ENCODE assay signal across 23 cellular contexts in the genomic region with DNA sequence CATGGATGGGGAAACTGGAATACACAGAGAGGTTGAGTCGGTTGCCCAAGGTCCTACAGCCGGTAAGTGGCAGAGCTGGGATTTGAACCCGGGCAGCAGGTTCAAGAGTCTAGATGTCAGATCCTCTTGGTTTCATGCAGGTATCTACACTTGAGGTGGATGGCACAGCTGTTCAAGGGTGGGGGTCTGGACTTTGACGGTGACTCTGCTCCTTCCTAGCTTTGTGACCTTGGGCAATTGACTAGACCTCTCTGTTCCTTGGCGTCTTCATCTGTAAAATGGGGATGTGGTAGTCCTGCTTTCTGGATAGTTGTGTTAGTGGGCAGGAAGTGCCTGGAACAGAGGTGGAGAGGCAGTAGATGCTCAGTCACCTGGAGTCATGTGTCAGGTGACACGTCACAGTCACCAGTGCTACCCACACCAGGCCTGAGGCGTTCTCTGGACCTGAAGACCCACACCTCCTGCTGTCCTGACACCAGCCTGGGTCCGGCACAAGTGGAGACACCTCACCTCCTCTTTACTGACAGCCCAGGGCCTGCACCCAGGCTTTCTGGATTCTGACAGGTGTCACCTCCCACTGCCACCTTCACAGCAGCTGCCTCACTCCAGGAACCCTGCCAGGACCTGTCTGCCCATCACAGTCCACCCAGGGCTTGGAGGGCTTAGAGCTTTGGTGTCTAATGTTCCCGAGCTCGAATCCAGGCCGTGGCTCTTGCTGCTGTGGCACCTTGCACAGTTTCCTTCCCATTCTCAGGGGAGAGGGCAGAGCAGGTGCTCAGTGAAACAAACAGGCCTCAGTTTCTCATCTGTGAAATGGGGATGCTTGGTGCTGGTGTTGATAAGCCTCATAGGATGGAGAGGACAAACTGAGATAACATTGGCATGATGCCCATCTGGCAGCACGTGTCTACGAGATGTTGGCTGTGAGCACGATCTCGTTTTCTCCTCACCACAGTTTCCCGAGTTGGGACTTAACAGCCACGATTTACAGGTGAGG.
DNase-seq lines count a peak whose midpoint lies in the region; ATAC-seq, FAIRE-seq and TF ChIP-seq lines count a peak whose summit lies in the region.
"Had no signal": no experiment of that assay in that cellular context is flagged by ENCODE, and none has a peak within 500 bp of the region (broad histone marks: within the 10 kb centered on the region; RNA-seq: fewer than 3 reads in every experiment).

No MANE protein-coding gene starts in this region.

- ATAC-seq in stimulated activated naive CD8-positive, alpha-beta T cell treated with anti-CD3 and anti-CD28 coated beads, Interleukin-15, amount 100 ng/mL, for 72 hours, result no peak
- ATAC-seq in K562, result no peak

- no TSS peak for BruUV-seq in K562 (replicated peaks; lab: Mats Ljungman, UMichigan)

- FAIRE-seq in K562 (lab: Jason Lieb, UNC), result no peak
- FAIRE-seq: GM18507, H54 had no signal

- TF ChIP-seq CTCF in HEK293 (tag by site-specific recombination; IDR thresholded peaks at IDR 0.05) (no peak), K562 (IDR thresholded peaks at IDR 0.05 in 2 of 3, conservative IDR thresholded peaks at IDR 0.05 in 1 of 3; ENCODE audit: insufficient read depth in 2 of 3, low read depth in 1 of 3, low read length in 3 of 3) (no peak)

- H3K4me1 Mint-ChIP-seq in stimulated activated naive CD8-positive, alpha-beta T cell treated with anti-CD3 and anti-CD28 coated beads, Interleukin-15, Interleukin-2, amounts not matched to agents 100 ng/mL and 50 ng/mL, for 24 hours (ENCODE audit: low read depth), result peaks cover 65% of the 10 kb centered on the region
- peaks cover 84% of the 10 kb centered on the region for H3K4me1 Mint-ChIP-seq in stimulated activated naive CD8-positive, alpha-beta T cell treated with anti-CD3 and anti-CD28 coated beads, Interleukin-15, amount 100 ng/mL, for 72 hours

- no peak overlapping the region for H3K9ac ChIP-seq in K562 (ENCODE audit: insufficient read depth in 1 of 2, low read depth in 2 of 2, low read length in 2 of 2)

- H3K27ac ChIP-seq in HEK293 (ENCODE audit: extremely low read depth, low read depth, low read length) (no peak overlapping the region), K562 (ENCODE audit: extremely low read depth, low read depth, low read length) (no peak overlapping the region)
- H3K27ac ChIP-seq: RWPE1, SK-N-MC had no signal

- POLR2A ChIA-PET in HEK293 (lab: Yijun Ruan, JAX) (no interaction called here), K562 (lab: Yijun Ruan, JAX) (interaction anchor here (0.6 kb wide), 2 partner anchors 474 to 822 kb away, joined by 3 read pairs; no protein-coding TSS in a partner anchor)

- H3K27me3 Mint-ChIP-seq in stimulated activated naive CD8-positive, alpha-beta T cell treated with anti-CD3 and anti-CD28 coated beads, Interleukin-15, Interleukin-2, amounts not matched to agents 100 ng/mL and 50 ng/mL, for 24 hours, result no peaks in the 10 kb centered on the region
- no peaks in the 10 kb centered on the region for H3K27me3 Mint-ChIP-seq in stimulated activated naive CD8-positive, alpha-beta T cell treated with anti-CD3 and anti-CD28 coated beads, Interleukin-15, amount 100 ng/mL, for 72 hours
- H3K27me3 Mint-ChIP-seq: CD4-positive, CD25-positive, alpha-beta regulatory T cell had no signal

- no peak overlapping the region for H2AFZ ChIP-seq in K562 (ENCODE audit: low read depth, low read length)

- peak overlapping the region; percentile 26 for H3K27ac Mint-ChIP-seq in stimulated activated naive CD8-positive, alpha-beta T cell treated with anti-CD3 and anti-CD28 coated beads, Interleukin-15, Interleukin-2, amounts not matched to agents 100 ng/mL and 50 ng/mL, for 24 hours
- H3K27ac Mint-ChIP-seq in stimulated activated naive CD8-positive, alpha-beta T cell treated with anti-CD3 and anti-CD28 coated beads, Interleukin-15, amount 100 ng/mL, for 72 hours, result no peak overlapping the region

- no peaks in the 10 kb centered on the region for H3K36me3 ChIP-seq in HEK293 (ENCODE audit: control insufficient read depth in 2 of 2, insufficient read depth in 1 of 2, low read length in 2 of 2)
- H3K36me3 ChIP-seq in K562 (ENCODE audit: control insufficient read depth, insufficient read depth, low read length), result no peaks in the 10 kb centered on the region

- peaks cover 9% of the 10 kb centered on the region for H4K20me1 ChIP-seq in K562 (replicated peaks; ENCODE audit: control insufficient read depth, insufficient read depth, low read length)

- H3K36me3 Mint-ChIP-seq in stimulated activated naive CD8-positive, alpha-beta T cell treated with anti-CD3 and anti-CD28 coated beads, Interleukin-15, Interleukin-2, amounts not matched to agents 100 ng/mL and 50 ng/mL, for 24 hours (ENCODE audit: low read depth), result no peaks in the 10 kb centered on the region
- H3K36me3 Mint-ChIP-seq: CD4-positive, CD25-positive, alpha-beta regulatory T cell had no signal

- no peak for TF ChIP-seq RAD21 in K562 (CRISPR knock-in tag; conservative IDR thresholded peaks at IDR 0.05 in 1 of 2, IDR thresholded peaks at IDR 0.05 in 1 of 2)

- WGBS in K562 (ENCODE audit: insufficient coverage, low coverage, missing lambda C conversion rate), result 2% methylated on average over 17 of the region's 17 CpGs

- H3K9me3 ChIP-seq in HEK293 (ENCODE audit: control insufficient read depth, insufficient read depth, low read depth, low read length), result no peaks in the 10 kb centered on the region
- H3K9me3 ChIP-seq in K562 (replicated peaks; ENCODE audit: control insufficient read depth, insufficient read depth, low read depth, low read length), result no peaks in the 10 kb centered on the region

- TF ChIP-seq POLR2A in K562 (conservative IDR thresholded peaks at IDR 0.05), result no peak

- TF ChIP-seq EP300 in K562 (IDR thresholded peaks at IDR 0.05; ENCODE audit: low read length), result no peak

- H3K9me3 Mint-ChIP-seq in stimulated activated naive CD8-positive, alpha-beta T cell treated with anti-CD3 and anti-CD28 coated beads, Interleukin-15, Interleukin-2, amounts not matched to agents 100 ng/mL and 50 ng/mL, for 24 hours, result no peaks in the 10 kb centered on the region
- peaks cover 0 to 9% of the 10 kb centered on the region in 2 donors for H3K9me3 Mint-ChIP-seq in stimulated activated naive CD8-positive, alpha-beta T cell treated with anti-CD3 and anti-CD28 coated beads, Interleukin-15, amount 100 ng/mL, for 72 hours
- H3K9me3 Mint-ChIP-seq: CD4-positive, CD25-positive, alpha-beta regulatory T cell had no signal

- no peak for DNase-seq in stimulated activated naive CD8-positive, alpha-beta T cell treated with anti-CD3 and anti-CD28 coated beads, Interleukin-15, amount 100 ng/mL, for 72 hours
- DNase-seq in K562 (ENCODE audit: extremely low read depth in 1 of 4, low spot score in 3 of 4), result no peak
- no peak for DNase-seq in SKM-1 treated with dmso at 0.1 percent for 144 hours (lab: John Stamatoyannopoulos, UW; ENCODE audit: unreplicated experiment)
- no peak for DNase-seq in DMS 273 (lab: John Stamatoyannopoulos, UW; ENCODE audit: unreplicated experiment)
- DNase-seq in SK-N-DZ (ENCODE audit: low spot score), result no peak
- DNase-seq: CD4-positive, CD25-positive, alpha-beta regulatory T cell; KBM-7; MV-4-11; NCI-H1105; NCI-H1436 treated with DMSO at 0.1 percent for 48 hours; NCI-H187 treated with DMSO at 0.1 percent for 48 hours; NCI-H2107; NCI-H446 treated with DMSO at 0.1 percent for 48 hours; NCI-H526; NCI-H82; SHP77 treated with DMSO at 0.1 percent for 48 hours; SW 1271 had no signal

- H3K79me2 ChIP-seq in K562 (ENCODE audit: control insufficient read depth, insufficient read depth, low read length), result no peaks in the 10 kb centered on the region

- in situ Hi-C loops in K562 (cut with MboI), result no loop called here

- no peaks in the 10 kb centered on the region for H3K4me1 ChIP-seq in HEK293 (ENCODE audit: control insufficient read depth, insufficient read depth, low read length)
- no peaks in the 10 kb centered on the region for H3K4me1 ChIP-seq in K562 (replicated peaks in 1 of 2; ENCODE audit: control insufficient read depth in 2 of 2, insufficient read depth in 2 of 2, low read length in 2 of 2)

- H3K9me1 ChIP-seq in K562 (ENCODE audit: control insufficient read depth, insufficient read depth, low read length), result no peaks in the 10 kb centered on the region

- H3K4me2 ChIP-seq in K562 (ENCODE audit: insufficient read depth, low read length), result no peak overlapping the region

- peaks cover 7 to 78% of the 10 kb centered on the region in 2 experiments; a peak in 3 of 5 replicates for H3K27me3 ChIP-seq in K562 (ENCODE audit: control insufficient read depth in 2 of 2, insufficient read depth in 2 of 2, low read length in 2 of 2)

- H3K4me3 Mint-ChIP-seq in stimulated activated naive CD8-positive, alpha-beta T cell treated with anti-CD3 and anti-CD28 coated beads, Interleukin-15, Interleukin-2, amounts not matched to agents 100 ng/mL and 50 ng/mL, for 24 hours, result no peak overlapping the region
- no peak overlapping the region for H3K4me3 Mint-ChIP-seq in stimulated activated naive CD8-positive, alpha-beta T cell treated with anti-CD3 and anti-CD28 coated beads, Interleukin-15, amount 100 ng/mL, for 72 hours
- H3K4me3 Mint-ChIP-seq: CD4-positive, CD25-positive, alpha-beta regulatory T cell had no signal

- CTCF ChIA-PET in HEK293 (lab: Yijun Ruan, JAX) (no interaction called here), K562 (lab: Yijun Ruan, JAX; ENCODE audit: low intra/inter-chr PET ratio) (no interaction called here)

- intact Hi-C loops in K562 (cut with micrococcal nuclease), result no loop called here

- no peak overlapping the region for H3K4me3 ChIP-seq in HEK293 (ENCODE audit: low read depth, low read length)
- no peak overlapping the region for H3K4me3 ChIP-seq in K562
- H3K4me3 ChIP-seq: SK-N-MC had no signal

TF ChIP-seq in HEK293, 187 proteins besides CTCF, POLR2A, EP300 and RAD21 (continues in another document):
- peak; percentile 73; the same call in 1 of the 2 replicates for TF ChIP-seq ZNF768 (tag by site-specific recombination; IDR thresholded peaks at IDR 0.05)

TF ChIP-seq in K562, 482 proteins besides CTCF, POLR2A, EP300 and RAD21 (continues in another document):
- TF ChIP-seq, protein P1, sequence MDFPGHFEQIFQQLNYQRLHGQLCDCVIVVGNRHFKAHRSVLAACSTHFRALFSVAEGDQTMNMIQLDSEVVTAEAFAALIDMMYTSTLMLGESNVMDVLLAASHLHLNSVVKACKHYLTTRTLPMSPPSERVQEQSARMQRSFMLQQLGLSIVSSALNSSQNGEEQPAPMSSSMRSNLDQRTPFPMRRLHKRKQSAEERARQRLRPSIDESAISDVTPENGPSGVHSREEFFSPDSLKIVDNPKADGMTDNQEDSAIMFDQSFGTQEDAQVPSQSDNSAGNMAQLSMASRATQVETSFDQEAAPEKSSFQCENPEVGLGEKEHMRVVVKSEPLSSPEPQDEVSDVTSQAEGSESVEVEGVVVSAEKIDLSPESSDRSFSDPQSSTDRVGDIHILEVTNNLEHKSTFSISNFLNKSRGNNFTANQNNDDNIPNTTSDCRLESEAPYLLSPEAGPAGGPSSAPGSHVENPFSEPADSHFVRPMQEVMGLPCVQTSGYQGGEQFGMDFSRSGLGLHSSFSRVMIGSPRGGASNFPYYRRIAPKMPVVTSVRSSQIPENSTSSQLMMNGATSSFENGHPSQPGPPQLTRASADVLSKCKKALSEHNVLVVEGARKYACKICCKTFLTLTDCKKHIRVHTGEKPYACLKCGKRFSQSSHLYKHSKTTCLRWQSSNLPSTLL (IDR thresholded peaks at IDR 0.05), result no peak
